19 cellular contexts compared by ENCODE assay signal in the genomic region with DNA sequence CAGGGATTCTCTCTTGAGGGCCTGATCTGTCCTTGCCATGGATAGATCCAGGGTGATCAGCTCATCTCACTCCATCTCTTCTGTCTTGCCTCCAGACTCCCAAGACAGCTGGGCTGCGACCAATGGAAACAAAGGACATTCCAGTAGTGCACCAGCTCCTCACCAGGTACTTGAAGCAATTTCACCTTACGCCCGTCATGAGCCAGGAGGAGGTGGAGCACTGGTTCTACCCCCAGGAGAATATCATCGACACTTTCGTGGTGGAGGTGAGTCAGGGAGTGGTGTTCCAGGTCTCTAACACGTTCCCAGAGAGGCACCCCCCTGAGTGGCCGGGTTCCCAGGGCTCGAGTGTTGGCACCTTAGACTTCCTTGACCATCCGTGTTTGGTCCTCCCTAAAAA. TPM values are rescaled to one million over a fixed set of nuclear protein-coding genes. Genes with fewer than 3 reads are reported as not detected.
DNase-seq lines count a peak whose midpoint lies in the region; ATAC-seq and TF ChIP-seq lines count a peak whose summit lies in the region.
"Had no signal": no experiment of that assay in that cellular context is flagged by ENCODE, and none has a peak within 500 bp of the region (broad histone marks: within the 10 kb centered on the region; RNA-seq: fewer than 3 reads in every experiment).

No MANE protein-coding gene starts in this region.

- H3K9me3 ChIP-seq in heart right ventricle: no peaks in the 10 kb centered on the region
- H3K9me3 ChIP-seq in testis: no peaks in the 10 kb centered on the region
- H3K9me3 ChIP-seq: A549, lower lobe of right lung, SJSA1 had no signal

- intact Hi-C loops in heart right ventricle (cut with DNase I): loop anchor here in 1 of 10 donors (10.0 kb wide), 1 partner anchor 328 kb away; no protein-coding TSS in a partner anchor
- intact Hi-C loops in left cardiac atrium (cut with DNase I): no loop called here
- intact Hi-C loops in testis (cut with DNase I; ENCODE audit: low total_unique reads): no loop called here

- TF ChIP-seq POLR2A in testis (IDR thresholded peaks at IDR 0.05): no peak

- H3K36me3 Mint-ChIP-seq in chondrocyte (ENCODE audit: low read depth) (peaks cover 37% of the 10 kb centered on the region), mesothelial cell of epicardium (peaks cover 28% of the 10 kb centered on the region)

- H3K4me1 ChIP-seq in heart right ventricle (peaks cover 6 to 82% (median 49%) of the 10 kb centered on the region in 9 donors), testis (peaks cover 35% of the 10 kb centered on the region)
- H3K4me1 ChIP-seq: SJSA1 had no signal

- H3K27ac Mint-ChIP-seq in chondrocyte (ENCODE audit: unreplicated experiment): peak overlapping the region; percentile 95
- peak overlapping the region; percentile 99 for H3K27ac Mint-ChIP-seq in mesothelial cell of epicardium
- H3K27ac Mint-ChIP-seq: activated T-cell treated with anti-CD3 and anti-CD28 coated beads, Interleukin-2, amount 50 U/mL, for 72 hours had no signal

- no peak overlapping the region for H3K4me3 ChIP-seq in heart right ventricle
- H3K4me3 ChIP-seq in testis: no peak overlapping the region
- H3K4me3 ChIP-seq: A549, lower lobe of right lung, SJSA1 had no signal

- H3K9me3 Mint-ChIP-seq in chondrocyte (ENCODE audit: low read depth) (no peaks in the 10 kb centered on the region), mesothelial cell of epicardium (no peaks in the 10 kb centered on the region)
- H3K9me3 Mint-ChIP-seq: activated T-cell treated with anti-CD3 and anti-CD28 coated beads, Interleukin-2, amount 50 U/mL, for 72 hours had no signal

- H3K4me1 Mint-ChIP-seq in chondrocyte (ENCODE audit: low read depth) (peaks cover 34% of the 10 kb centered on the region), mesothelial cell of epicardium (peaks cover 32% of the 10 kb centered on the region)
- H3K4me1 Mint-ChIP-seq: activated CD4-positive, alpha-beta T cell treated with anti-CD3 and anti-CD28 coated beads for 36 hours had no signal

- H3K4me3 Mint-ChIP-seq in chondrocyte (ENCODE audit: unreplicated experiment) (peak overlapping the region; percentile 40), mesothelial cell of epicardium (no peak overlapping the region)
- H3K4me3 Mint-ChIP-seq: activated CD4-positive, alpha-beta T cell treated with anti-CD3 and anti-CD28 coated beads for 36 hours; activated T-cell treated with anti-CD3 and anti-CD28 coated beads, Interleukin-2, amount 50 U/mL, for 72 hours; B cell had no signal

- H3K27ac ChIP-seq in heart right ventricle: peak overlapping the region; percentile 5 to 94 (median 74)
- H3K27ac ChIP-seq in testis: peak overlapping the region; percentile 72 to 77
- H3K27ac ChIP-seq: lower lobe of right lung, SJSA1 had no signal

- H3K27me3 ChIP-seq in heart right ventricle (no peaks in the 10 kb centered on the region), testis (no peaks in the 10 kb centered on the region)
- H3K27me3 ChIP-seq: SJSA1 had no signal

- peaks cover 0 to 100% (median 66%) of the 10 kb centered on the region in 9 donors for H3K36me3 ChIP-seq in heart right ventricle
- H3K36me3 ChIP-seq in testis (ENCODE audit: low read depth, missing control alignments): no peaks in the 10 kb centered on the region

- 60 to 72% methylated on average over 9 of the region's 9 CpGs for WGBS in heart right ventricle, 2 donors
- WGBS in testis, 2 donors: 82 to 84% methylated on average over 9 of the region's 9 CpGs

- no peaks in the 10 kb centered on the region for H3K27me3 Mint-ChIP-seq in chondrocyte (ENCODE audit: low read depth)
- H3K27me3 Mint-ChIP-seq in mesothelial cell of epicardium (ENCODE audit: low read depth): no peaks in the 10 kb centered on the region
- H3K27me3 Mint-ChIP-seq: activated CD4-positive, alpha-beta T cell treated with anti-CD3 and anti-CD28 coated beads for 36 hours; B cell had no signal

- ATAC-seq in heart right ventricle (no peak), left cardiac atrium (no peak), HG03469 (IDR thresholded peaks at IDR 0.05; ENCODE audit: unreplicated experiment) (no peak)
- ATAC-seq: A549; activated CD4-positive, alpha-beta T cell treated with anti-CD3 and anti-CD28 coated beads for 36 hours; activated T-cell treated with anti-CD3 and anti-CD28 coated beads, Interleukin-2, amount 50 U/mL, for 72 hours; HCT116; lower lobe of right lung had no signal

- no peak for TF ChIP-seq CTCF in heart right ventricle (IDR thresholded peaks at IDR 0.05)
- TF ChIP-seq CTCF in chondrocyte (IDR thresholded peaks at IDR 0.05): no peak
- no peak for TF ChIP-seq CTCF in mesothelial cell of epicardium (IDR thresholded peaks at IDR 0.05; ENCODE audit: unreplicated experiment)
- TF ChIP-seq CTCF in testis (IDR thresholded peaks at IDR 0.05): no peak

- DNase-seq in heart right ventricle (no peak), left cardiac atrium (no peak), chondrocyte (ENCODE audit: low spot score) (no peak), mesothelial cell of epicardium (ENCODE audit: low spot score in 2 of 2, unreplicated experiment in 2 of 2) (no peak), testis (no peak), GM19240 (ENCODE audit: insufficient read length, low spot score) (no peak), kidney glomerular epithelial cell (lab: John Stamatoyannopoulos, UW) (no peak)
- DNase-seq: activated CD4-positive, alpha-beta T cell treated with anti-CD3 and anti-CD28 coated beads for 36 hours; activated naive CD4-positive, alpha-beta T cell treated with anti-CD3 and anti-CD28 coated beads, Interleukin-2, amount 50 U/mL, for 16 hours; activated T-cell treated with anti-CD3 and anti-CD28 coated beads, Interleukin-2, amount 50 U/mL, for 72 hours; DND-41; lower lobe of right lung; NCI-H187 treated with DMSO at 0.1 percent for 48 hours; retina had no signal

RNA-seq across cellular contexts. Expression of gene PLCD3, which starts 29.5 kb away (rescaled TPM):
- total RNA-seq in heart right ventricle (100 to 1,000 TPM in 9 of 10 donors, 10 to 100 TPM in 1; 87.2 to 188 (median 115) TPM), left cardiac atrium (100 to 1,000 TPM in 1 of 2 donors, 10 to 100 TPM in 1; 92.1 to 132 TPM), chondrocyte (123 to 135 TPM (median 128 TPM) in 3 replicates), mesothelial cell of epicardium (46.6 to 54.0 TPM (median 52.6 TPM) in 3 replicates), testis (100 to 1,000 TPM in 1 of 2 donors, 10 to 100 TPM in 1; 86.3 to 106 TPM)
- polyA plus RNA-seq in heart right ventricle (10 to 100 TPM; 44.6 to 72.3 TPM), testis (ENCODE audit: insufficient read depth, low read depth, low replicate concordance) (62.2 TPM)

RNA-seq across cellular contexts. Expression of gene ACBD4, which starts 32.6 kb away (rescaled TPM):
- total RNA-seq in heart right ventricle (1 to 10 TPM; 6.1 to 9.7 (median 7.3) TPM), left cardiac atrium (1 to 10 TPM; 8.4 to 8.7 TPM), chondrocyte (4.7 to 6.8 TPM (median 5.6 TPM) in 3 replicates), mesothelial cell of epicardium (17.0 to 17.4 TPM (median 17.4 TPM) in 3 replicates), testis (1 to 10 TPM; 8.3 to 9.1 TPM)
- polyA plus RNA-seq in heart right ventricle (10 to 100 TPM in 1 of 2 donors, 1 to 10 TPM in 1; 4.2 to 16.7 TPM), testis (ENCODE audit: insufficient read depth, low read depth, low replicate concordance) (7.5 TPM)

RNA-seq across cellular contexts. Expression of gene NMT1, which starts 41.7 kb away (rescaled TPM):
- total RNA-seq in heart right ventricle (100 to 1,000 TPM in 1 of 10 donors, 10 to 100 TPM in 9; 60.6 to 110 (median 74.4) TPM), left cardiac atrium (10 to 100 TPM; 66.6 to 92.4 TPM), chondrocyte (89.0 to 103 TPM (median 91.4 TPM) in 3 replicates), mesothelial cell of epicardium (80.6 to 86.1 TPM (median 80.9 TPM) in 3 replicates), testis (10 to 100 TPM; 76.1 to 79.0 TPM)
- polyA plus RNA-seq in heart right ventricle (10 to 100 TPM; 40.9 to 68.5 TPM), testis (ENCODE audit: insufficient read depth, low read depth, low replicate concordance) (143 TPM)

RNA-seq across cellular contexts. Expression of gene HEXIM1, which starts 45.4 kb away (rescaled TPM):
- 10 to 100 TPM; 17.0 to 37.4 (median 20.1) TPM for total RNA-seq in heart right ventricle
- polyA plus RNA-seq in heart right ventricle: 10 to 100 TPM in 1 of 2 donors, 1 to 10 TPM in 1; 8.4 to 11.0 TPM
- 10 to 100 TPM; 27.8 to 31.7 TPM for total RNA-seq in left cardiac atrium
- 35.9 to 41.0 TPM (median 36.4 TPM) in 3 replicates for total RNA-seq in chondrocyte
- total RNA-seq in mesothelial cell of epicardium: 38.2 to 40.6 TPM (median 38.8 TPM) in 3 replicates
- total RNA-seq in testis: 10 to 100 TPM; 51.8 to 68.8 TPM
- polyA plus RNA-seq in testis (ENCODE audit: insufficient read depth, low read depth, low replicate concordance): 38.8 TPM

RNA-seq across cellular contexts. Expression of gene DCAKD, which starts 51.4 kb away (rescaled TPM):
- total RNA-seq in heart right ventricle (10 to 100 TPM; 28.1 to 46.2 (median 32.7) TPM), left cardiac atrium (10 to 100 TPM; 30.9 to 33.2 TPM), chondrocyte (33.9 to 39.9 TPM (median 36.5 TPM) in 3 replicates), mesothelial cell of epicardium (83.2 to 86.0 TPM (median 83.2 TPM) in 3 replicates), testis (10 to 100 TPM; 63.1 to 72.5 TPM)
- polyA plus RNA-seq in heart right ventricle (10 to 100 TPM; 21.1 to 22.9 TPM), testis (ENCODE audit: insufficient read depth, low read depth, low replicate concordance) (33.2 TPM)
